Comparison of ENCODE assay signal across 18 cellular contexts in the genomic region with DNA sequence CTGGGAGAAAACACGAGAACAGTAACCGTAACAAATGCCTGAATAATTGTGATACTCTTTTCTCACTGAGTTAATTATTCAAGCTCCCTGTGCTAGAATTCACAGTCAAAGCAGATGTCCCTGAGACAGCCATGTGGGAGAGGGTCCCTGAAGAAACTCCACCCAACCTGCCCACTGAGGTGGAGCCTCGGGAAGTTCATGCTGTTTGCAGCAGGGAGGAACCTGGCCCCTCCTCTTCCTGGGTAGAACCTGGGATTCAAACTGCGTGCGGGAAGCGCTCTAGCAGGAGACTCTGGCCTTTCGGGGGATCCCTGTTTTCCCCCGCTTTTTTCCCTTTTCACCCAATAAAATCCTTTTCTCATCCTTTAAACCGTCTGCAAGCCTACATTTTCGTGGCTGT. TPM values are rescaled to one million over a fixed set of nuclear protein-coding genes. Genes with fewer than 3 reads are reported as not detected.
DNase-seq lines count a peak whose midpoint lies in the region; ATAC-seq, FAIRE-seq and TF ChIP-seq lines count a peak whose summit lies in the region.
"Had no signal": no experiment of that assay in that cellular context is flagged by ENCODE, and none has a peak within 500 bp of the region (broad histone marks: within the 10 kb centered on the region; RNA-seq: fewer than 3 reads in every experiment).

No MANE protein-coding gene starts in this region.

- POLR2A ChIA-PET in endothelial cell of umbilical vein (lab: Charles Lee), result no interaction called here

- no peaks in the 10 kb centered on the region for H3F3A ChIP-seq in OCI-LY1 (ENCODE audit: insufficient read depth, low read length)

- no peak for TF ChIP-seq CTCF in AG10803 (conservative IDR thresholded peaks at IDR 0.05; ENCODE audit: low read length)
- no peak for TF ChIP-seq CTCF in OCI-LY1 (IDR thresholded peaks at IDR 0.05; ENCODE audit: low read length)
- no peak for TF ChIP-seq CTCF in endothelial cell of umbilical vein (IDR thresholded peaks at IDR 0.05; ENCODE audit: extremely low read depth in 1 of 2, insufficient read depth in 1 of 2, low read depth in 1 of 2, low read length in 2 of 2)
- TF ChIP-seq CTCF in mesothelial cell of epicardium (IDR thresholded peaks at IDR 0.05; ENCODE audit: unreplicated experiment), result no peak

- H3K79me2 ChIP-seq in OCI-LY1 (ENCODE audit: insufficient read depth, low read length) (no peaks in the 10 kb centered on the region), endothelial cell of umbilical vein (ENCODE audit: control insufficient read depth, insufficient read depth, low read length) (no peaks in the 10 kb centered on the region)

- TF ChIP-seq POLR2A in endothelial cell of umbilical vein (IDR thresholded peaks at IDR 0.05; ENCODE audit: low read depth, low read length), result no peak

- no peaks in the 10 kb centered on the region for H3K9me1 ChIP-seq in endothelial cell of umbilical vein (replicated peaks; ENCODE audit: control insufficient read depth, extremely low read depth, insufficient read depth, low read length)

- peak overlapping the region; percentile 10 for H3K27ac Mint-ChIP-seq in mesothelial cell of epicardium
- H3K27ac Mint-ChIP-seq: activated naive CD4-positive, alpha-beta T cell treated with anti-CD3 and anti-CD28 coated beads, Interleukin-2, amount 50 U/mL, for 72 hours; CD8-positive, alpha-beta T cell; stimulated activated naive CD8-positive, alpha-beta T cell treated with anti-CD3 and anti-CD28 coated beads, Interleukin-15, Interleukin-2, amounts not matched to agents 100 ng/mL and 50 ng/mL, for 24 hours had no signal

- H3K4me2 ChIP-seq in OCI-LY1 (ENCODE audit: low read length) (peak overlapping the region; percentile 90), endothelial cell of umbilical vein (ENCODE audit: insufficient read depth, low read length) (no peak overlapping the region)
- H3K4me2 ChIP-seq: KMS-11 had no signal

- no peak overlapping the region; the same call in 1 of the 2 replicates for H2AFZ ChIP-seq in OCI-LY1 (ENCODE audit: low read length)
- H2AFZ ChIP-seq in endothelial cell of umbilical vein (ENCODE audit: low read depth, low read length), result peak overlapping the region; percentile 10

- no peaks in the 10 kb centered on the region for H3K9me2 ChIP-seq in OCI-LY1 (ENCODE audit: low read depth, low read length)

- peaks cover 4% of the 10 kb centered on the region for H3K9me3 Mint-ChIP-seq in mesothelial cell of epicardium
- H3K9me3 Mint-ChIP-seq: CD8-positive, alpha-beta T cell; central memory CD8-positive, alpha-beta T cell; stimulated activated naive CD8-positive, alpha-beta T cell treated with anti-CD3 and anti-CD28 coated beads, Interleukin-15, Interleukin-2, amounts not matched to agents 100 ng/mL and 50 ng/mL, for 24 hours had no signal

- DNase-seq in AG10803 (ENCODE audit: low read depth) (no peak), endothelial cell of umbilical vein (ENCODE audit: low read depth, low spot score) (no peak), mesothelial cell of epicardium (ENCODE audit: low spot score in 2 of 2, unreplicated experiment in 2 of 2) (no peak), GF-D8 (lab: John Stamatoyannopoulos, UW) (no peak), activated gamma-delta T cell treated with Interleukin-2 at 50 U/mL for 16 hours (no peak), DMS 273 treated with DMSO at 0.1 percent for 48 hours (lab: John Stamatoyannopoulos, UW) (no peak)
- DNase-seq: activated CD4-positive, alpha-beta T cell treated with anti-CD3 and anti-CD28 coated beads for 48 hours; CD8-positive, alpha-beta T cell; NCI-H226; SHP77; T1000 had no signal

- CTCF ChIA-PET in endothelial cell of umbilical vein (lab: Charles Lee), result interaction anchor here (0.6 to 1.4 kb wide), 2 partner anchors 10 to 11 kb away, joined by 3 to 6 read pairs; no protein-coding TSS in a partner anchor

- ATAC-seq in HG03439 (IDR thresholded peaks at IDR 0.05; ENCODE audit: unreplicated experiment), result no peak
- ATAC-seq: activated naive CD4-positive, alpha-beta T cell treated with anti-CD3 and anti-CD28 coated beads, Interleukin-2, amount 50 U/mL, for 72 hours; CD8-positive, alpha-beta T cell had no signal

- dilution Hi-C loops in endothelial cell of umbilical vein (cut with MboI; ENCODE audit: extremely low pct_ligation_motif_present, low sequenced_read_pairs), result no loop called here

- H3K36me3 ChIP-seq in OCI-LY1 (ENCODE audit: insufficient read depth, low read length) (no peaks in the 10 kb centered on the region), endothelial cell of umbilical vein (ENCODE audit: control insufficient read depth in 2 of 2, extremely low read depth in 1 of 2, insufficient read depth in 2 of 2, low read length in 2 of 2) (no peaks in the 10 kb centered on the region)

- intact Hi-C loops in endothelial cell of umbilical vein (cut with micrococcal nuclease), result no loop called here

- H3K27me3 ChIP-seq in OCI-LY1 (ENCODE audit: insufficient read depth, low read length) (no peaks in the 10 kb centered on the region), endothelial cell of umbilical vein (ENCODE audit: control insufficient read depth in 2 of 2, insufficient read depth in 2 of 2, low read length in 2 of 2) (no peaks in the 10 kb centered on the region)

- no peaks in the 10 kb centered on the region for H3K9me3 ChIP-seq in OCI-LY1 (ENCODE audit: low read length)
- no peaks in the 10 kb centered on the region for H3K9me3 ChIP-seq in endothelial cell of umbilical vein (replicated peaks; ENCODE audit: control insufficient read depth, insufficient read depth, low read length)

- peak overlapping the region; percentile 44 for H3K4me3 Mint-ChIP-seq in mesothelial cell of epicardium
- H3K4me3 Mint-ChIP-seq: CD8-positive, alpha-beta T cell; central memory CD8-positive, alpha-beta T cell; stimulated activated naive CD8-positive, alpha-beta T cell treated with anti-CD3 and anti-CD28 coated beads, Interleukin-15, Interleukin-2, amounts not matched to agents 100 ng/mL and 50 ng/mL, for 24 hours had no signal

- H3K4me1 ChIP-seq in OCI-LY1 (ENCODE audit: insufficient read depth, low read length, severe bottlenecking) (peaks cover 81% of the 10 kb centered on the region), endothelial cell of umbilical vein (ENCODE audit: control insufficient read depth, extremely low read depth, insufficient read depth, low read length) (peaks cover 11% of the 10 kb centered on the region)

- BruUV-seq in endothelial cell of umbilical vein (replicated peaks; lab: Mats Ljungman, UMichigan), result no TSS peak

- H3K27ac ChIP-seq in OCI-LY1 (ENCODE audit: low read depth, low read length, poor library complexity, severe bottlenecking) (peak overlapping the region; percentile 100), endothelial cell of umbilical vein (ENCODE audit: insufficient read depth, low read depth, low read length) (no peak overlapping the region)
- H3K27ac ChIP-seq: KMS-11 had no signal

- no peak for FAIRE-seq in endothelial cell of umbilical vein (lab: Jason Lieb, UNC)
- FAIRE-seq: islet of Langerhans had no signal

- H3K9ac ChIP-seq in OCI-LY1 (ENCODE audit: low read length) (peak overlapping the region; percentile 88), endothelial cell of umbilical vein (replicated peaks; ENCODE audit: extremely low read depth, insufficient read depth, low read length) (no peak overlapping the region)
- H3K9ac ChIP-seq: KMS-11 had no signal

- H4K20me1 ChIP-seq in OCI-LY1 (ENCODE audit: insufficient read depth, low read length) (no peaks in the 10 kb centered on the region), endothelial cell of umbilical vein (replicated peaks; ENCODE audit: control insufficient read depth, extremely low read depth, insufficient read depth, low read length) (no peaks in the 10 kb centered on the region)

- H3K4me1 Mint-ChIP-seq in mesothelial cell of epicardium, result peaks cover 16% of the 10 kb centered on the region

- H3K4me3 ChIP-seq in AG10803 (ENCODE audit: low read length) (peak overlapping the region; percentile 33), OCI-LY1 (ENCODE audit: low read depth, low read length, poor library complexity, severe bottlenecking) (no peak overlapping the region), endothelial cell of umbilical vein (replicated peaks in 1 of 3; ENCODE audit: insufficient read depth in 1 of 3, low read depth in 1 of 3, low read length in 3 of 3) (no peak overlapping the region)

- no peaks in the 10 kb centered on the region for H3K36me3 Mint-ChIP-seq in mesothelial cell of epicardium
- H3K36me3 Mint-ChIP-seq: activated naive CD4-positive, alpha-beta T cell treated with anti-CD3 and anti-CD28 coated beads, Interleukin-2, amount 50 U/mL, for 72 hours; CD8-positive, alpha-beta T cell had no signal

- H3K27me3 Mint-ChIP-seq in mesothelial cell of epicardium (ENCODE audit: low read depth), result no peaks in the 10 kb centered on the region
- H3K27me3 Mint-ChIP-seq: central memory CD8-positive, alpha-beta T cell; stimulated activated naive CD8-positive, alpha-beta T cell treated with anti-CD3 and anti-CD28 coated beads, Interleukin-15, Interleukin-2, amounts not matched to agents 100 ng/mL and 50 ng/mL, for 24 hours had no signal

TF ChIP-seq in endothelial cell of umbilical vein, 7 proteins besides CTCF, POLR2A, EP300 and RAD21:
- TF ChIP-seq EZH2 (IDR thresholded peaks at IDR 0.05; ENCODE audit: borderline replicate concordance, low read depth, low read length, severe bottlenecking), result no peak

RNA-seq across cellular contexts. Expression of a gene that starts 20.2 kb away (rescaled TPM):
- total RNA-seq in endothelial cell of umbilical vein (0.30 TPM in 1 of 2 replicates, not detected in the other), mesothelial cell of epicardium (0.25 to 0.40 TPM (median 0.29 TPM) in 3 replicates)
- polyA plus RNA-seq in endothelial cell of umbilical vein, result not detected in 2 replicates
- polyA plus RNA-seq in endothelial cell of umbilical vein (2011; cell fraction: cytosol; rRNA removed), result not detected in 2 replicates
- polyA plus RNA-seq in endothelial cell of umbilical vein (2011; cell fraction: nucleus; rRNA removed), result 0.12 TPM in 1 of 2 replicates, not detected in the other
- polyA plus RNA-seq in endothelial cell of umbilical vein (2012), result not detected in 2 replicates
- polyA minus RNA-seq in endothelial cell of umbilical vein, result 1.0 TPM in 1 of 2 replicates, not detected in the other
- polyA minus RNA-seq in endothelial cell of umbilical vein (2011; cell fraction: cytosol; rRNA and poly(A)+ RNA removed), result not detected
- polyA minus RNA-seq in endothelial cell of umbilical vein (2011; cell fraction: nucleus; rRNA and poly(A)+ RNA removed), result not detected in 2 replicates
